Comparison of ENCODE assay signal across 10 cellular contexts in genomic region chr1:82517586-82517985, GRCh38.
DNase-seq lines count a peak whose midpoint lies in the region; ATAC-seq and TF ChIP-seq lines count a peak whose summit lies in the region.
"Had no signal": no experiment of that assay in that cellular context is flagged by ENCODE, and none has a peak within 500 bp of the region (broad histone marks: within the 10 kb centered on the region; RNA-seq: fewer than 3 reads in every experiment).

No MANE protein-coding gene starts in this region.

- ATAC-seq in WTC11 (peak; percentile 98), HG03378 (IDR thresholded peaks at IDR 0.05; ENCODE audit: unreplicated experiment) (no peak)

- H3K9me3 Mint-ChIP-seq in WTC11 (no peaks in the 10 kb centered on the region), glutamatergic neuron (ENCODE audit: unreplicated experiment) (no peaks in the 10 kb centered on the region), nephron (no peaks in the 10 kb centered on the region)

- POLR2A ChIA-PET in WTC11 (lab: Charles Lee), result no interaction called here

- H3K4me3 ChIP-seq in AG10803 (ENCODE audit: low read length), result no peak overlapping the region

- H3K36me3 Mint-ChIP-seq in WTC11 (no peaks in the 10 kb centered on the region), glutamatergic neuron (ENCODE audit: unreplicated experiment) (no peaks in the 10 kb centered on the region), nephron (ENCODE audit: low read depth) (no peaks in the 10 kb centered on the region)

- H3K4me1 Mint-ChIP-seq in WTC11 (peaks cover 3% of the 10 kb centered on the region; the same call in 1 of the 2 replicates), glutamatergic neuron (ENCODE audit: low read depth, unreplicated experiment) (no peaks in the 10 kb centered on the region), nephron (peaks cover 21% of the 10 kb centered on the region)

- TF ChIP-seq CTCF in AG10803 (conservative IDR thresholded peaks at IDR 0.05; ENCODE audit: low read length) (no peak), WTC11 (IDR thresholded peaks at IDR 0.05) (no peak), glutamatergic neuron (IDR thresholded peaks at IDR 0.05; ENCODE audit: partially characterized antibody, unreplicated experiment) (no peak), nephron (IDR thresholded peaks at IDR 0.05; ENCODE audit: unreplicated experiment in 3 of 3) (peak in 1 of 3 experiments; percentile 7)

- CTCF ChIA-PET in WTC11 (lab: Charles Lee), result no interaction called here

- H3K27ac Mint-ChIP-seq in WTC11, result no peak overlapping the region
- H3K27ac Mint-ChIP-seq in glutamatergic neuron (ENCODE audit: unreplicated experiment), result no peak overlapping the region
- H3K27ac Mint-ChIP-seq in nephron, result peak overlapping the region; percentile 51 to 85 (median 65)

- peak; percentile 12 for DNase-seq in AG10803 (ENCODE audit: low read depth)
- peak; percentile 40 for DNase-seq in WTC11 (ENCODE audit: low spot score)
- peak; percentile 17 for DNase-seq in glutamatergic neuron
- no peak for DNase-seq in MV-4-11 (lab: John Stamatoyannopoulos, UW)
- DNase-seq in NCI-H146 (lab: John Stamatoyannopoulos, UW), result no peak
- no peak for DNase-seq in activated naive CD4-positive, alpha-beta T cell (lab: John Stamatoyannopoulos, UW)
- DNase-seq: activated gamma-delta T cell, KG1 had no signal

- H3K27me3 Mint-ChIP-seq in WTC11 (ENCODE audit: low read depth) (no peaks in the 10 kb centered on the region), glutamatergic neuron (ENCODE audit: unreplicated experiment) (no peaks in the 10 kb centered on the region), nephron (ENCODE audit: low read depth) (no peaks in the 10 kb centered on the region)

- H3K4me3 Mint-ChIP-seq in WTC11, result no peak overlapping the region
- no peak overlapping the region for H3K4me3 Mint-ChIP-seq in glutamatergic neuron (ENCODE audit: unreplicated experiment)
- H3K4me3 Mint-ChIP-seq in nephron, result peak overlapping the region in 1 of 3 experiments; percentile 4

TF ChIP-seq in WTC11, 78 proteins besides CTCF, POLR2A, EP300 and RAD21:
- TF ChIP-seq SOX15 (CRISPR knock-in tag; IDR thresholded peaks at IDR 0.05) (no peak), NR3C1 (CRISPR knock-in tag; conservative IDR thresholded peaks at IDR 0.05; ENCODE audit: low read depth) (no peak), TCF7 (CRISPR knock-in tag; IDR thresholded peaks at IDR 0.05; ENCODE audit: low read depth) (no peak), GABPB1 (CRISPR knock-in tag; IDR thresholded peaks at IDR 0.05) (no peak), ARID4B (CRISPR knock-in tag; IDR thresholded peaks at IDR 0.05; ENCODE audit: borderline replicate concordance) (no peak), MXD4 (CRISPR knock-in tag; IDR thresholded peaks at IDR 0.05; ENCODE audit: borderline replicate concordance) (no peak), SP1 (CRISPR knock-in tag; conservative IDR thresholded peaks at IDR 0.05) (no peak), OVOL2 (CRISPR knock-in tag; IDR thresholded peaks at IDR 0.05; ENCODE audit: borderline replicate concordance) (no peak)

Comparison
In these comparisons a context has a peak if more than half of its experiments do, and no peak if none do; other contexts are left out.
1. DNase-seq: peak in AG10803 (single experiment), WTC11 (single experiment) and glutamatergic neuron (single experiment); none in MV-4-11 (single experiment), NCI-H146 (single experiment) and activated naive CD4-positive, alpha-beta T cell (0 of 4).
2. H3K27ac Mint-ChIP-seq: peak in nephron (3 of 3); none in WTC11 (single experiment) and glutamatergic neuron (single experiment).